ENCODE assay signal across 1 cellular context in the genomic region with DNA sequence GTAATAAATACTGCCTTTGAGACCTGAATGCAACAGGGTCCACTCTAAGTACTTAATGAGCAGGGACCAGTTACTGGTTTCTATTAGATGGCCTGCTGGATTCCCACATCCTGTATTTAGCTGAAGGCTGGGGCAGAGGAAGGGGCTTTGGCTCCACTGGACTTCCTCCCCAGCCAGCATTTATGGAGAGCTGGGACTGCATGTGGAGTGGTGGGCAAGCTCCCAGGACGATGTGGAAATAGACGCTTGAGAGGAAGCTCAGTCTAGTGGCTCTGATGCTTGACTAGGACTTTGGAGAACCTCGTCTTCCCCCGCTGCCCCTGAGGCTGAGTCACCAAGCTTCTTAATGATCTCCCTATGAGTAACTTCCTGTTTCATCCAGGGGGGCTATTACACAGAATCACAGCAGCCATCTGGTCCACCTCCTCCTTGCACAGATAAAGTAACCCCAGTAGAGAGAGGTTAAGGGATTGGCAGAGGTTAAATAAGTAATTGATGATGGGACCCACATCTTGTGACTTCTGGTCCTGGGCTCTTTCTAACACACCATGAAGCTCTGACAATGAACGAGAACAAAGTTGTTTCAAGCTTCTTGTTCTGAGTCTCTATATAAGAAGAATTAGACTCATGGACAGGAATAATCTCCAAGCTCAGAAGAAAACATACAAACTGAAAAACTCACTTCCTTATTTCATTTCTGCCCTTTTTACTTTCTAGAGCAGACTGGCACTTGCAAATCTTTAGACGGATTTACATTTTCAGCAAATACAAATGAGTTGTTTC.
TF ChIP-seq lines count a peak whose summit lies in the region.

No MANE protein-coding gene starts in this region.

TF ChIP-seq in GM12878, 131 proteins besides CTCF, POLR2A, EP300 and RAD21 (continued from another document):
- no peak for TF ChIP-seq SIX5 (IDR thresholded peaks at IDR 0.05; ENCODE audit: low read depth, low read length, severe bottlenecking)
- TF ChIP-seq YY1 (IDR thresholded peaks at IDR 0.05; ENCODE audit: low read depth, low read length): no peak
- peak; percentile 93 for TF ChIP-seq JUNB (IDR thresholded peaks at IDR 0.05)
- TF ChIP-seq ATF2 (IDR thresholded peaks at IDR 0.05; ENCODE audit: low read length): peak; percentile 73
- peak; percentile 35; the same call in 1 of the 2 replicates for TF ChIP-seq CHD2 (IDR thresholded peaks at IDR 0.05; ENCODE audit: borderline replicate concordance, low read depth, low read length)
- no peak for TF ChIP-seq BMI1 (IDR thresholded peaks at IDR 0.05; ENCODE audit: borderline replicate concordance)
- peak; percentile 87 for TF ChIP-seq IKZF1 (conservative IDR thresholded peaks at IDR 0.05)
- TF ChIP-seq, protein P1, sequence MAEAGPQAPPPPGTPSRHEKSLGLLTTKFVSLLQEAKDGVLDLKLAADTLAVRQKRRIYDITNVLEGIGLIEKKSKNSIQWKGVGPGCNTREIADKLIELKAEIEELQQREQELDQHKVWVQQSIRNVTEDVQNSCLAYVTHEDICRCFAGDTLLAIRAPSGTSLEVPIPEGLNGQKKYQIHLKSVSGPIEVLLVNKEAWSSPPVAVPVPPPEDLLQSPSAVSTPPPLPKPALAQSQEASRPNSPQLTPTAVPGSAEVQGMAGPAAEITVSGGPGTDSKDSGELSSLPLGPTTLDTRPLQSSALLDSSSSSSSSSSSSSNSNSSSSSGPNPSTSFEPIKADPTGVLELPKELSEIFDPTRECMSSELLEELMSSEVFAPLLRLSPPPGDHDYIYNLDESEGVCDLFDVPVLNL (IDR thresholded peaks at IDR 0.05; ENCODE audit: low read depth, low read length): no peak
- TF ChIP-seq SUPT20H (IDR thresholded peaks at IDR 0.05; ENCODE audit: borderline replicate concordance, control insufficient read depth, low read depth, low read length): no peak
- TF ChIP-seq HSF1 (IDR thresholded peaks at IDR 0.05; ENCODE audit: low read depth, low read length): no peak
- peak in 1 of 2 experiments; percentile 61; a peak in 1 of 3 replicates for TF ChIP-seq EGR1 (IDR thresholded peaks at IDR 0.05; ENCODE audit: borderline replicate concordance in 1 of 2, low read depth in 2 of 2, low read length in 2 of 2)
- TF ChIP-seq MEF2B (IDR thresholded peaks at IDR 0.05; ENCODE audit: partially characterized antibody, poor library complexity, severe bottlenecking): peak; percentile 30
- 0 out of 2 replicates have a peak, but pooled peaks have one; percentile 47 for TF ChIP-seq NBN (IDR thresholded peaks at IDR 0.05)
- TF ChIP-seq SRF (IDR thresholded peaks at IDR 0.05; ENCODE audit: low read depth in 2 of 2, low read length in 2 of 2): no peak
- TF ChIP-seq ZNF384 (IDR thresholded peaks at IDR 0.05; ENCODE audit: borderline replicate concordance, low read depth, low read length): no peak
- TF ChIP-seq RELB (IDR thresholded peaks at IDR 0.05; ENCODE audit: low read depth): peak; percentile 60
- peak; percentile 89 for TF ChIP-seq EED (IDR thresholded peaks at IDR 0.05; ENCODE audit: low read depth)
TF ChIP-seq in GM12878: peak in this region for 43.
